18 cellular contexts compared by ENCODE assay signal in genomic region chr7:101673951-101674350, GRCh38. TPM values are rescaled to one million over a fixed set of nuclear protein-coding genes. Genes with fewer than 3 reads are reported as not detected.
DNase-seq lines count a peak whose midpoint lies in the region; ATAC-seq and TF ChIP-seq lines count a peak whose summit lies in the region.
"Had no signal": no experiment of that assay in that cellular context is flagged by ENCODE, and none has a peak within 500 bp of the region (broad histone marks: within the 10 kb centered on the region; RNA-seq: fewer than 3 reads in every experiment).

No MANE protein-coding gene starts in this region.

- ATAC-seq in IMR-90 (ENCODE audit: low read depth) (no peak), GM18907 (IDR thresholded peaks at IDR 0.05; ENCODE audit: unreplicated experiment) (no peak), GM21360 (IDR thresholded peaks at IDR 0.05; ENCODE audit: unreplicated experiment) (no peak)
- ATAC-seq: K562, SK-N-SH treated with all-trans-retinoic acid at 6 μM for 48 hours had no signal

- peaks cover 3% of the 10 kb centered on the region; the same call in 1 of the 2 replicates for H3K4me1 ChIP-seq in IMR-90 (ENCODE audit: control insufficient read depth, insufficient read depth, low read length)

- H3K18ac ChIP-seq in IMR-90 (ENCODE audit: low read depth, low read length): no peak overlapping the region

- H4K5ac ChIP-seq in IMR-90 (ENCODE audit: low read depth, low read length): no peak overlapping the region

- no peak overlapping the region for H3K9ac ChIP-seq in IMR-90 (ENCODE audit: low read depth, low read length)

- no peaks in the 10 kb centered on the region; the same call in 1 of the 2 replicates for H3K27me3 ChIP-seq in IMR-90 (ENCODE audit: control insufficient read depth, insufficient read depth, low read length)

- H2BK15ac ChIP-seq in IMR-90 (ENCODE audit: low read depth, low read length): no peak overlapping the region

- H4K91ac ChIP-seq in IMR-90 (ENCODE audit: insufficient read depth, low read depth, low read length): no peak overlapping the region

- no TSS peak for BruUV-seq in IMR-90 (replicated peaks; lab: Mats Ljungman, UMichigan)

- H2BK20ac ChIP-seq in IMR-90 (ENCODE audit: low read depth, low read length): no peak overlapping the region

- no peak overlapping the region for H3K4me2 ChIP-seq in IMR-90 (ENCODE audit: low read depth, low read length)

- DNase-seq in 8988T: peak; percentile 39
- DNase-seq in IMR-90: no peak
- peak; percentile 40 for DNase-seq in SW480 (ENCODE audit: low spot score)
- DNase-seq in iris pigment epithelial cell (ENCODE audit: low read depth): peak; percentile 9
- DNase-seq in NCI-H748 treated with DMSO at 0.1 percent for 48 hours (lab: John Stamatoyannopoulos, UW): no peak
- DNase-seq in posterior vena cava (ENCODE audit: low spot score): no peak
- DNase-seq: C1 segment of cervical spinal cord, EL, HCEC 1CT, NCI-H1436, NCI-H2029 treated with DMSO at 0.1 percent for 48 hours, NCI-H2171 treated with DMSO at 0.1 percent for 48 hours, NCI-H510A, SHP77 had no signal

- in situ Hi-C loops in IMR-90 (cut with MboI; ENCODE audit: low sequenced_read_pairs): no loop called here

- TF ChIP-seq CTCF in IMR-90 (conservative IDR thresholded peaks at IDR 0.05; ENCODE audit: low read depth, low read length): no peak

- intact Hi-C loops in IMR-90 (cut with micrococcal nuclease) (no loop called here), posterior vena cava (cut with DNase I) (no loop called here)

- no peaks in the 10 kb centered on the region for H3K79me1 ChIP-seq in IMR-90 (ENCODE audit: low read depth in 1 of 2, low read length in 2 of 2)

- no peaks in the 10 kb centered on the region for H4K20me1 ChIP-seq in IMR-90 (ENCODE audit: insufficient read depth, low read length)

- POLR2A ChIA-PET in IMR-90 (lab: Charles Lee; ENCODE audit: unreplicated experiment): no interaction called here

- H2BK120ac ChIP-seq in IMR-90 (ENCODE audit: low read depth, low read length): no peak overlapping the region

- H4K8ac ChIP-seq in IMR-90 (ENCODE audit: low read depth in 2 of 2, low read length in 2 of 2): no peak overlapping the region

- TF ChIP-seq RAD21 in IMR-90 (IDR thresholded peaks at IDR 0.05; ENCODE audit: low read length): no peak

- H3K14ac ChIP-seq in IMR-90 (replicated peaks; ENCODE audit: low read depth, low read length): no peak overlapping the region

- H2AK9ac ChIP-seq in IMR-90 (replicated peaks; ENCODE audit: low read depth, low read length, poor library complexity): no peak overlapping the region

- CTCF ChIA-PET in IMR-90 (lab: Yijun Ruan, JAX): no interaction called here

- H3K27ac ChIP-seq in IMR-90 (ENCODE audit: insufficient read depth, low read length): no peak overlapping the region

- H3K9me3 ChIP-seq in IMR-90 (ENCODE audit: control insufficient read depth, insufficient read depth, low read length): peaks cover under 1% of the 10 kb centered on the region

- no peaks in the 10 kb centered on the region; the same call in 1 of the 2 replicates for H3K9me1 ChIP-seq in IMR-90 (ENCODE audit: insufficient read depth, low read length)

- no peak overlapping the region for H3K56ac ChIP-seq in IMR-90 (ENCODE audit: extremely low read depth, insufficient read depth, low read length)

- no peak overlapping the region for H3K4me3 ChIP-seq in IMR-90 (ENCODE audit: insufficient read depth, low read depth, low read length)
- H3K4me3 ChIP-seq: K562 had no signal

- TF ChIP-seq POLR2A in IMR-90 (IDR thresholded peaks at IDR 0.05; ENCODE audit: low read depth, low read length): no peak

- no peak overlapping the region for H2AK5ac ChIP-seq in IMR-90 (ENCODE audit: low read depth, low read length)

- H2BK5ac ChIP-seq in IMR-90 (ENCODE audit: low read depth, low read length, poor library complexity, severe bottlenecking): no peak overlapping the region

- H3K36me3 ChIP-seq in IMR-90 (ENCODE audit: control insufficient read depth, insufficient read depth, low read length): no peaks in the 10 kb centered on the region

- H3K4ac ChIP-seq in IMR-90 (ENCODE audit: low read depth, low read length): no peak overlapping the region

- no peak overlapping the region for H3K23ac ChIP-seq in IMR-90 (ENCODE audit: low read depth, low read length)

- H2AFZ ChIP-seq in IMR-90 (replicated peaks; ENCODE audit: low read length, poor library complexity): no peak overlapping the region

- dilution Hi-C loops in IMR-90 (cut with HindIII; ENCODE audit: low sequenced_read_pairs, unreplicated experiment): no loop called here

- WGBS in IMR-90 (ENCODE audit: extremely low coverage in 2 of 2, insufficient read length in 1 of 2), 2 experiments: no CpG with 5 or more reads among the region's 5 CpGs

TF ChIP-seq in IMR-90, 13 proteins besides CTCF, POLR2A, EP300 and RAD21:
- TF ChIP-seq CHD1 (IDR thresholded peaks at IDR 0.05; ENCODE audit: low read depth, low read length): no peak
- TF ChIP-seq, protein P1, sequence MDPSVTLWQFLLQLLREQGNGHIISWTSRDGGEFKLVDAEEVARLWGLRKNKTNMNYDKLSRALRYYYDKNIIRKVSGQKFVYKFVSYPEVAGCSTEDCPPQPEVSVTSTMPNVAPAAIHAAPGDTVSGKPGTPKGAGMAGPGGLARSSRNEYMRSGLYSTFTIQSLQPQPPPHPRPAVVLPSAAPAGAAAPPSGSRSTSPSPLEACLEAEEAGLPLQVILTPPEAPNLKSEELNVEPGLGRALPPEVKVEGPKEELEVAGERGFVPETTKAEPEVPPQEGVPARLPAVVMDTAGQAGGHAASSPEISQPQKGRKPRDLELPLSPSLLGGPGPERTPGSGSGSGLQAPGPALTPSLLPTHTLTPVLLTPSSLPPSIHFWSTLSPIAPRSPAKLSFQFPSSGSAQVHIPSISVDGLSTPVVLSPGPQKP (IDR thresholded peaks at IDR 0.05; ENCODE audit: borderline replicate concordance, low read depth, low read length): no peak
- peak; percentile 60; the same call in 1 of the 2 replicates for TF ChIP-seq CEBPB (IDR thresholded peaks at IDR 0.05; ENCODE audit: low read depth, low read length)

RNA-seq across cellular contexts. Expression of gene MYL10, which starts 44.9 kb away (rescaled TPM):
- total RNA-seq in IMR-90 (2012; rRNA removed): not detected in 2 replicates
- polyA plus RNA-seq in IMR-90 (2012; rRNA removed): not detected in 2 replicates
- polyA plus RNA-seq in IMR-90 (2012; cell fraction: cytosol; rRNA removed): not detected in 2 replicates
- polyA plus RNA-seq in IMR-90 (2012; cell fraction: nucleus; rRNA removed; ENCODE audit: low replicate concordance): not detected in 2 replicates
- total RNA-seq in posterior vena cava: not detected
- total RNA-seq: K562 had no signal
- polyA plus RNA-seq: K562 had no signal

Comparison
In these comparisons a context has a peak if more than half of its experiments do, and no peak if none do; other contexts are left out.
1. DNase-seq: peak in 8988T (single experiment), SW480 (single experiment) and iris pigment epithelial cell (single experiment); none in IMR-90 (single experiment), NCI-H748 treated with DMSO at 0.1 percent for 48 hours (single experiment) and posterior vena cava (single experiment).